ENCODE assay signal across 27 cellular contexts in genomic region chrX:68660746-68661145, GRCh38.
"Had no signal": no experiment of that assay in that cellular context is flagged by ENCODE, and none has a peak within 500 bp of the region (broad histone marks: within the 10 kb centered on the region; RNA-seq: fewer than 3 reads in every experiment).

No MANE protein-coding gene starts in this region.

- H3K4me3 Mint-ChIP-seq: endodermal cell; memory B cell; naive thymus-derived CD4-positive, alpha-beta T cell; nephron; neural progenitor cell; stimulated activated naive CD8-positive, alpha-beta T cell treated with anti-CD3 and anti-CD28 coated beads, Interleukin-15, amount 100 ng/mL, for 72 hours had no signal

- H3K27ac ChIP-seq: dorsolateral prefrontal cortex, esophagus muscularis mucosa, foreskin keratinocyte, neural progenitor cell, parathyroid adenoma, right lobe of liver, suprapubic skin, transverse colon, vagina had no signal

- H3K36me3 Mint-ChIP-seq: memory B cell; naive thymus-derived CD4-positive, alpha-beta T cell; neural progenitor cell had no signal

- H3K27ac Mint-ChIP-seq: endodermal cell; memory B cell; naive thymus-derived CD4-positive, alpha-beta T cell; neural progenitor cell; progenitor cell of endocrine pancreas had no signal

- H3K4me1 ChIP-seq: esophagus muscularis mucosa, foreskin keratinocyte, neural progenitor cell, parathyroid adenoma, right lobe of liver, transverse colon, vagina had no signal

- H3K9ac ChIP-seq: neural progenitor cell, parathyroid adenoma had no signal

- H3K9me3 ChIP-seq: esophagus muscularis mucosa, right lobe of liver, suprapubic skin, transverse colon, vagina had no signal

- H3K4me3 ChIP-seq: dorsolateral prefrontal cortex, esophagus muscularis mucosa, lung, neural progenitor cell, right lobe of liver, smooth muscle cell, suprapubic skin, transverse colon, vagina had no signal

- H3K27me3 ChIP-seq: esophagus muscularis mucosa, foreskin keratinocyte, neural progenitor cell, right lobe of liver, suprapubic skin, transverse colon, vagina had no signal

- ATAC-seq: foreskin keratinocyte; left lobe of liver; naive thymus-derived CD4-positive, alpha-beta T cell; right lobe of liver; stimulated activated naive CD8-positive, alpha-beta T cell treated with anti-CD3 and anti-CD28 coated beads, Interleukin-15, amount 100 ng/mL, for 72 hours had no signal

- H3K4me2 ChIP-seq: neural progenitor cell, smooth muscle cell had no signal

- H3K4me1 Mint-ChIP-seq: endodermal cell; memory B cell; naive thymus-derived CD4-positive, alpha-beta T cell; stimulated activated naive CD8-positive, alpha-beta T cell treated with anti-CD3 and anti-CD28 coated beads, Interleukin-15, amount 100 ng/mL, for 72 hours had no signal

- H2AFZ ChIP-seq: neural progenitor cell, parathyroid adenoma had no signal

- DNase-seq: cortex of kidney; dorsolateral prefrontal cortex; effector CD4-positive, alpha-beta T cell; endodermal cell; foreskin keratinocyte; kidney; midbrain; naive thymus-derived CD4-positive, alpha-beta T cell; right lobe of liver; stimulated activated CD4-positive, alpha-beta T cell treated with anti-CD3 and anti-CD28 coated beads, Interleukin-12 subunit alpha, Interleukin-12 subunit beta, amount 100 ng/mL, for 4 hours; stimulated activated CD4-positive, alpha-beta T cell treated with anti-CD3 and anti-CD28 coated beads, Interleukin-1b, Interleukin-23, amount 100 ng/mL, for 48 hours; stimulated activated CD4-positive, alpha-beta T cell treated with anti-CD3 and anti-CD28 coated beads, Interleukin-4, amount 100 ng/mL, for 1 hour; stimulated activated CD8-positive, alpha-beta memory T cell treated with anti-CD3 and anti-CD28 coated beads, Interleukin-4, amount 100 ng/mL, for 48 hours; stimulated activated naive CD4-positive, alpha-beta T cell; stimulated activated naive CD8-positive, alpha-beta T cell treated with anti-CD3 and anti-CD28 coated beads, Interleukin-15, amount 100 ng/mL, for 72 hours; transverse colon had no signal

- H3K79me2 ChIP-seq: parathyroid adenoma had no signal

- H3K9me3 Mint-ChIP-seq: stimulated activated naive CD8-positive, alpha-beta T cell treated with anti-CD3 and anti-CD28 coated beads, Interleukin-15, amount 100 ng/mL, for 72 hours had no signal

- H3K27me3 Mint-ChIP-seq: progenitor cell of endocrine pancreas had no signal

- H3K36me3 ChIP-seq: esophagus muscularis mucosa, neural progenitor cell, right lobe of liver, suprapubic skin, transverse colon, vagina had no signal
